8 cellular contexts compared by ENCODE assay signal in genomic region chr15:33737687-33738606, GRCh38.
DNase-seq lines count a peak whose midpoint lies in the region; ATAC-seq, FAIRE-seq and TF ChIP-seq lines count a peak whose summit lies in the region.

No MANE protein-coding gene starts in this region.

- H3K4me3 ChIP-seq in adipocyte (ENCODE audit: low read length): no peak overlapping the region

- H3K9me3 ChIP-seq in adipocyte (ENCODE audit: control insufficient read depth, low read length): no peaks in the 10 kb centered on the region

- H3K9ac ChIP-seq in adipocyte (ENCODE audit: low read length): no peak overlapping the region

- H3K27me3 ChIP-seq in adipocyte (replicated peaks; ENCODE audit: control insufficient read depth, insufficient read depth, low read length): peaks cover 26% of the 10 kb centered on the region

- H3K36me3 ChIP-seq in adipocyte (ENCODE audit: control insufficient read depth, insufficient read depth, low read length, severe bottlenecking): no peaks in the 10 kb centered on the region

- peak; percentile 61 for FAIRE-seq in GM12892 (lab: Jason Lieb, UNC)

- TF ChIP-seq POLR2A in GM12892 (IDR thresholded peaks at IDR 0.05; ENCODE audit: low read depth, low read length): no peak

- ATAC-seq in HG03159 (IDR thresholded peaks at IDR 0.05; ENCODE audit: unreplicated experiment): no peak

- peaks cover 9% of the 10 kb centered on the region for H3K4me1 ChIP-seq in adipocyte (ENCODE audit: control insufficient read depth, insufficient read depth, low read length)

- peak; percentile 53 for DNase-seq in AG08395 (ENCODE audit: low spot score)
- no peak for DNase-seq in GM12892 (ENCODE audit: insufficient read length)
- DNase-seq in NCI-H526 (lab: John Stamatoyannopoulos, UW): peak; percentile 50 to 73
- DNase-seq in adipocyte (ENCODE audit: low read depth): peak; percentile 70
- DNase-seq in hepatic stellate cell (ENCODE audit: low spot score): peak; percentile 41
- DNase-seq in stimulated activated CD4-positive, alpha-beta T cell treated with anti-CD3 and anti-CD28 coated beads, Interleukin-1b, Interleukin-23, amount 100 ng/mL, for 48 hours: peak; percentile 9
- no peak for DNase-seq in NCI-H446 treated with DMSO at 0.1 percent for 48 hours (lab: John Stamatoyannopoulos, UW)

Comparison
In these comparisons a context has a peak if more than half of its experiments do, and no peak if none do; other contexts are left out.
1. DNase-seq: peak in AG08395 (single experiment), NCI-H526 (2 of 2), adipocyte (single experiment), hepatic stellate cell (single experiment) and stimulated activated CD4-positive, alpha-beta T cell treated with anti-CD3 and anti-CD28 coated beads, Interleukin-1b, Interleukin-23, amount 100 ng/mL, for 48 hours (single experiment); none in GM12892 (single experiment) and NCI-H446 treated with DMSO at 0.1 percent for 48 hours (single experiment).